11 cellular contexts compared by ENCODE assay signal in genomic region chr14:104881369-104881979, GRCh38. TPM values are rescaled to one million over a fixed set of nuclear protein-coding genes. Genes with fewer than 3 reads are reported as not detected.
DNase-seq lines count a peak whose midpoint lies in the region; ATAC-seq and TF ChIP-seq lines count a peak whose summit lies in the region.
"Had no signal": no experiment of that assay in that cellular context is flagged by ENCODE, and none has a peak within 500 bp of the region (broad histone marks: within the 10 kb centered on the region; RNA-seq: fewer than 3 reads in every experiment).

No MANE protein-coding gene starts in this region.

- TF ChIP-seq POLR2A in vagina (IDR thresholded peaks at IDR 0.05) = no peak

- H3K27ac ChIP-seq in right cardiac atrium (ENCODE audit: low read length) (no peak overlapping the region), vagina (no peak overlapping the region)

- H3K9me3 ChIP-seq in right cardiac atrium (ENCODE audit: control insufficient read depth, low read length) = no peaks in the 10 kb centered on the region
- no peaks in the 10 kb centered on the region for H3K9me3 ChIP-seq in vagina

- DNase-seq in D341Med (ENCODE audit: low spot score) (peak; percentile 69), NCI-H1105 treated with DMSO at 0.1 percent for 48 hours (lab: John Stamatoyannopoulos, UW) (peak; percentile 84), NCI-H774 (lab: John Stamatoyannopoulos, UW) (peak; percentile 78), right cardiac atrium (peak in 2 of 3 donors; percentile 34 to 50), vagina (ENCODE audit: extremely low spot score in 2 of 2) (no peak), NOMO-1 treated with DMSO at 0.1 percent for 48 hours (lab: John Stamatoyannopoulos, UW; ENCODE audit: unreplicated experiment) (no peak)
- DNase-seq: mesenchymal stem cell; stimulated activated CD4-positive, alpha-beta T cell treated with anti-CD3 and anti-CD28 coated beads, Interleukin-4, amount 100 ng/mL, for 1 hour had no signal

- WGBS in right cardiac atrium = 56% methylated on average over 13 of the region's 13 CpGs

- TF ChIP-seq CTCF in vagina (IDR thresholded peaks at IDR 0.05) = no peak

- H3K4me3 ChIP-seq in right cardiac atrium (ENCODE audit: low read length) (no peak overlapping the region), vagina (no peak overlapping the region)

- intact Hi-C loops in right cardiac atrium (cut with DNase I) = no loop called here
- intact Hi-C loops in vagina (cut with DNase I) = no loop called here

- H3K4me1 ChIP-seq in right cardiac atrium (ENCODE audit: control insufficient read depth, insufficient read depth, low read length) = no peaks in the 10 kb centered on the region
- H3K4me1 ChIP-seq in vagina = no peaks in the 10 kb centered on the region

- no peaks in the 10 kb centered on the region for H3K27me3 ChIP-seq in right cardiac atrium (ENCODE audit: control insufficient read depth, insufficient read depth)
- no peaks in the 10 kb centered on the region for H3K27me3 ChIP-seq in vagina

- ATAC-seq in right cardiac atrium (no peak), GM21786 (IDR thresholded peaks at IDR 0.05; ENCODE audit: unreplicated experiment) (no peak), GM18907 (IDR thresholded peaks at IDR 0.05; ENCODE audit: unreplicated experiment) (no peak)

- H3K36me3 ChIP-seq in vagina = peaks cover 0 to 36% of the 10 kb centered on the region in 2 donors

RNA-seq across cellular contexts. Expression of gene CEP170B, which starts 16.4 kb away (rescaled TPM):
- total RNA-seq in right cardiac atrium = 10 to 100 TPM; 10.4 to 19.1 (median 11.9) TPM
- polyA plus RNA-seq in right cardiac atrium = 8.4 TPM
- 17.9 TPM for total RNA-seq in vagina

RNA-seq across cellular contexts. Expression of gene PLD4, which starts 43.2 kb away (rescaled TPM):
- total RNA-seq in right cardiac atrium (under 1 TPM; 0.06 to 0.88 (median 0.20) TPM), vagina (not detected)
- 0.05 TPM for polyA plus RNA-seq in right cardiac atrium
- total RNA-seq: RPMI7951 had no signal

Comparison
In these comparisons a context has a peak if more than half of its experiments do, and no peak if none do; other contexts are left out.
1. DNase-seq: peak in D341Med (single experiment), NCI-H1105 treated with DMSO at 0.1 percent for 48 hours (single experiment), NCI-H774 (single experiment) and right cardiac atrium (2 of 3); none in vagina (0 of 2) and NOMO-1 treated with DMSO at 0.1 percent for 48 hours (single experiment).